Comparison of ENCODE assay signal across 20 cellular contexts in the genomic region with DNA sequence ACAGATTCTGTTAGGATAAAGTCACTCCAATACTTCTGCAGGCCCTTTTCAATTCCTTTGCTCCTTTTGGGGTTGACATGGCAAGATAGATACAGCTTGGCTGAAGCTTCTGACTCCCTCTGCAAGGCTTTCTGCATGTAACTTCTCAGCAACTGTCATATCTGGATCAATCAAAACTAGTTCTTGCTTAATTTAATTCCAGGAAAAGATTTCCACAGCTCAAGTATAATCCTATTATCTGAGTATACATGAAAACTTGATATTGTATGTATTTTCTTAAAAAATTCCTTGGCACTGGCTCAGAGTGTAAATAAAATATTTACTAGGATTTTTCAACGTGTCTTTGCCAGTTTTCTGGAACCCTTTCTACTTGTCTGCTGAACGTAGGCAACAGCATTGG.
DNase-seq lines count a peak whose midpoint lies in the region; ATAC-seq and TF ChIP-seq lines count a peak whose summit lies in the region.
"Had no signal": no experiment of that assay in that cellular context is flagged by ENCODE, and none has a peak within 500 bp of the region (broad histone marks: within the 10 kb centered on the region; RNA-seq: fewer than 3 reads in every experiment).

No MANE protein-coding gene starts in this region.

- no peak for TF ChIP-seq RAD21 in SK-N-SH (IDR thresholded peaks at IDR 0.05; ENCODE audit: low read length)

- 74% methylated on average over 2 of the region's 2 CpGs for WGBS in SK-N-SH (ENCODE audit: low lambda C conversion rate)

- peaks cover 19 to 60% of the 10 kb centered on the region in 2 experiments; a peak in 3 of 4 replicates for H3K4me1 ChIP-seq in SK-N-SH (ENCODE audit: control insufficient read depth in 1 of 2, insufficient read depth in 2 of 2, low read depth in 1 of 2, low read length in 1 of 2)

- H3K4me3 Mint-ChIP-seq in osteocyte (ENCODE audit: unreplicated experiment): no peak overlapping the region
- H3K4me3 Mint-ChIP-seq: CD4-positive, CD25-positive, alpha-beta regulatory T cell had no signal

- H3K4me1 Mint-ChIP-seq in osteocyte (ENCODE audit: unreplicated experiment): peaks cover 91% of the 10 kb centered on the region
- H3K4me1 Mint-ChIP-seq: CD4-positive, CD25-positive, alpha-beta regulatory T cell had no signal

- no peaks in the 10 kb centered on the region for H3K9me2 ChIP-seq in SK-N-SH

- H3K79me2 ChIP-seq in SK-N-SH (ENCODE audit: insufficient read depth): peaks cover 11% of the 10 kb centered on the region

- POLR2A ChIA-PET in SK-N-SH (lab: Yijun Ruan, JAX): no interaction called here

- H3K4me3 ChIP-seq in SK-N-SH (ENCODE audit: low read depth in 2 of 2, low read length in 1 of 2): no peak overlapping the region
- H3K4me3 ChIP-seq: BLaER1, MG63 had no signal

- no peak overlapping the region for H3K9ac ChIP-seq in SK-N-SH
- H3K9ac ChIP-seq: BLaER1 had no signal

- H3K27me3 Mint-ChIP-seq in osteocyte (ENCODE audit: unreplicated experiment): no peaks in the 10 kb centered on the region

- no peak for TF ChIP-seq EP300 in SK-N-SH (IDR thresholded peaks at IDR 0.05; ENCODE audit: borderline replicate concordance in 1 of 2, low read depth in 1 of 2, low read length in 1 of 2)

- TF ChIP-seq CTCF in SK-N-SH (IDR thresholded peaks at IDR 0.05) (no peak), osteocyte (IDR thresholded peaks at IDR 0.05) (no peak)

- H3K9me3 ChIP-seq in SK-N-SH: no peaks in the 10 kb centered on the region
- H3K9me3 ChIP-seq: BLaER1, MG63 had no signal

- no peak for DNase-seq in SK-N-SH
- peak; percentile 44 for DNase-seq in dedifferentiated amniotic fluid mesenchymal stem cell (ENCODE audit: extremely low spot score)
- no peak for DNase-seq in osteocyte (ENCODE audit: extremely low spot score, unreplicated experiment)
- no peak for DNase-seq in COLO829 (ENCODE audit: low spot score)
- no peak for DNase-seq in OCI-M1 (lab: John Stamatoyannopoulos, UW)
- no peak for DNase-seq in NCI-H1417 (lab: John Stamatoyannopoulos, UW)
- DNase-seq: CD4-positive, CD25-positive, alpha-beta regulatory T cell; H7; KG1; MG63; NCI-H1105 treated with DMSO at 0.1 percent for 48 hours; NCI-H2029; NCI-H526 treated with DMSO at 0.1 percent for 48 hours; SHP77 treated with DMSO at 0.1 percent for 48 hours had no signal

- H3F3A ChIP-seq in SK-N-SH (replicated peaks; ENCODE audit: insufficient read depth): peaks cover 9% of the 10 kb centered on the region

- ATAC-seq in SK-N-SH treated with all-trans-retinoic acid at 6 μM for 48 hours: peak; percentile 46
- no peak for ATAC-seq in HG03280 (IDR thresholded peaks at IDR 0.05; ENCODE audit: unreplicated experiment)
- ATAC-seq: Panc1 had no signal

- no peaks in the 10 kb centered on the region for H3K27me3 ChIP-seq in SK-N-SH (ENCODE audit: insufficient read depth)
- H3K27me3 ChIP-seq: BLaER1, MG63 had no signal

- no peak overlapping the region for H3K4me2 ChIP-seq in SK-N-SH

- peaks cover 21% of the 10 kb centered on the region for H3K36me3 Mint-ChIP-seq in osteocyte (ENCODE audit: unreplicated experiment)
- H3K36me3 Mint-ChIP-seq: CD4-positive, CD25-positive, alpha-beta regulatory T cell had no signal

- peak overlapping the region; percentile 98 for H3K27ac Mint-ChIP-seq in osteocyte (ENCODE audit: unreplicated experiment)
- H3K27ac Mint-ChIP-seq: CD4-positive, CD25-positive, alpha-beta regulatory T cell had no signal

- CTCF ChIA-PET in SK-N-SH (lab: Yijun Ruan, JAX): interaction anchor here (1.1 kb wide), 1 partner anchor 86 kb away, joined by 3 read pairs; no protein-coding TSS in a partner anchor

- H3K36me3 ChIP-seq in SK-N-SH (replicated peaks in 1 of 2; ENCODE audit: control insufficient read depth in 1 of 2, insufficient read depth in 2 of 2, low read length in 1 of 2): no peaks in the 10 kb centered on the region
- H3K36me3 ChIP-seq: BLaER1 had no signal

- no peaks in the 10 kb centered on the region for H4K20me1 ChIP-seq in SK-N-SH (ENCODE audit: insufficient read depth)
- H4K20me1 ChIP-seq: BLaER1 had no signal

- no peaks in the 10 kb centered on the region for H3K9me3 Mint-ChIP-seq in osteocyte (ENCODE audit: unreplicated experiment)

- H2AFZ ChIP-seq in SK-N-SH (ENCODE audit: low read depth): no peak overlapping the region

- H3K27ac ChIP-seq in SK-N-SH (ENCODE audit: low read depth in 2 of 2, low read length in 1 of 2): no peak overlapping the region; a peak in 1 of 4 replicates
- H3K27ac ChIP-seq: 22Rv1, BLaER1, RWPE1 had no signal

TF ChIP-seq in SK-N-SH treated with all-trans-retinoic acid at 6 μM for 48 hours, 23 proteins besides CTCF, POLR2A, EP300 and RAD21:
- no peak for TF ChIP-seq TCF4 (CRISPR knock-in tag; IDR thresholded peaks at IDR 0.05; ENCODE audit: borderline replicate concordance)
- TF ChIP-seq, protein P1, sequence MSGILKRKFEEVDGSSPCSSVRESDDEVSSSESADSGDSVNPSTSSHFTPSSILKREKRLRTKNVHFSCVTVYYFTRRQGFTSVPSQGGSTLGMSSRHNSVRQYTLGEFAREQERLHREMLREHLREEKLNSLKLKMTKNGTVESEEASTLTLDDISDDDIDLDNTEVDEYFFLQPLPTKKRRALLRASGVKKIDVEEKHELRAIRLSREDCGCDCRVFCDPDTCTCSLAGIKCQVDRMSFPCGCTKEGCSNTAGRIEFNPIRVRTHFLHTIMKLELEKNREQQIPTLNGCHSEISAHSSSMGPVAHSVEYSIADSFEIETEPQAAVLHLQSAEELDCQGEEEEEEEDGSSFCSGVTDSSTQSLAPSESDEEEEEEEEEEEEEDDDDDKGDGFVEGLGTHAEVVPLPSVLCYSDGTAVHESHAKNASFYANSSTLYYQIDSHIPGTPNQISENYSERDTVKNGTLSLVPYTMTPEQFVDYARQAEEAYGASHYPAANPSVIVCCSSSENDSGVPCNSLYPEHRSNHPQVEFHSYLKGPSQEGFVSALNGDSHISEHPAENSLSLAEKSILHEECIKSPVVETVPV (CRISPR knock-in tag; IDR thresholded peaks at IDR 0.05): no peak

TF ChIP-seq in SK-N-SH, 30 proteins besides CTCF, POLR2A, EP300 and RAD21:
- TF ChIP-seq SIN3A (IDR thresholded peaks at IDR 0.05; ENCODE audit: borderline replicate concordance, low read depth, low read length) (no peak), YY1 (IDR thresholded peaks at IDR 0.05; ENCODE audit: low read depth) (no peak), NRF1 (IDR thresholded peaks at IDR 0.05; ENCODE audit: low read depth, low read length) (no peak)
- TF ChIP-seq, protein P2, sequence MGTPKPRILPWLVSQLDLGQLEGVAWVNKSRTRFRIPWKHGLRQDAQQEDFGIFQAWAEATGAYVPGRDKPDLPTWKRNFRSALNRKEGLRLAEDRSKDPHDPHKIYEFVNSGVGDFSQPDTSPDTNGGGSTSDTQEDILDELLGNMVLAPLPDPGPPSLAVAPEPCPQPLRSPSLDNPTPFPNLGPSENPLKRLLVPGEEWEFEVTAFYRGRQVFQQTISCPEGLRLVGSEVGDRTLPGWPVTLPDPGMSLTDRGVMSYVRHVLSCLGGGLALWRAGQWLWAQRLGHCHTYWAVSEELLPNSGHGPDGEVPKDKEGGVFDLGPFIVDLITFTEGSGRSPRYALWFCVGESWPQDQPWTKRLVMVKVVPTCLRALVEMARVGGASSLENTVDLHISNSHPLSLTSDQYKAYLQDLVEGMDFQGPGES (IDR thresholded peaks at IDR 0.05; ENCODE audit: low read depth, low read length): no peak
TF ChIP-seq in SK-N-SH: peak in this region for 0.
